Comparison of ENCODE assay signal across 1 cellular context in the genomic region with DNA sequence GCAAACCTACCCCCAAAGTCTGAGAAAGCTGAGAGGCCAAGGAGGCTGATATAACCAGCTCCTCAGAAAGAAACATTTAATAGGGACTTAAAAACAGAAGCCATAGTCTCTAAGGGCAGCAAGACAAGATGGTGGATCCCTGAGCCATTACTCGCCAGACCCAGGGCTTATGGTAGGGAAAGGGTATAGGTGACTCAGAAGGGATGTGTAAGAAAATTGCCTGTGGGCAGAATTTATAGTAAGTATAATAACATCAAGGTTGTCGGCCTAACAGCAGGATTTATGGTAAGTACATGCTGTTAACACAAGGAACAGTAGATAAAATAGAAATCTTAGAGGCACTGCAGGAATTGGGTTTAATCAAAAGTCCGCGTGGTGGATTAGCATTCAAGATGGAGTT.
TF ChIP-seq lines count a peak whose summit lies in the region.

No MANE protein-coding gene starts in this region.

TF ChIP-seq in HepG2, 621 proteins besides CTCF, POLR2A, EP300 and RAD21:
- TF ChIP-seq, protein P1, sequence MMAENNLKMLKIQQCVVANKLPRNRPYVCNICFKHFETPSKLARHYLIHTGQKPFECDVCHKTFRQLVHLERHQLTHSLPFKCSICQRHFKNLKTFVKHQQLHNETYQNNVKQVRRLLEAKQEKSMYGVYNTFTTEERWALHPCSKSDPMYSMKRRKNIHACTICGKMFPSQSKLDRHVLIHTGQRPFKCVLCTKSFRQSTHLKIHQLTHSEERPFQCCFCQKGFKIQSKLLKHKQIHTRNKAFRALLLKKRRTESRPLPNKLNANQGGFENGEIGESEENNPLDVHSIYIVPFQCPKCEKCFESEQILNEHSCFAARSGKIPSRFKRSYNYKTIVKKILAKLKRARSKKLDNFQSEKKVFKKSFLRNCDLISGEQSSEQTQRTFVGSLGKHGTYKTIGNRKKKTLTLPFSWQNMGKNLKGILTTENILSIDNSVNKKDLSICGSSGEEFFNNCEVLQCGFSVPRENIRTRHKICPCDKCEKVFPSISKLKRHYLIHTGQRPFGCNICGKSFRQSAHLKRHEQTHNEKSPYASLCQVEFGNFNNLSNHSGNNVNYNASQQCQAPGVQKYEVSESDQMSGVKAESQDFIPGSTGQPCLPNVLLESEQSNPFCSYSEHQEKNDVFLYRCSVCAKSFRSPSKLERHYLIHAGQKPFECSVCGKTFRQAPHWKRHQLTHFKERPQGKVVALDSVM (CRISPR knock-in tag; IDR thresholded peaks at IDR 0.05) = no peak
- TF ChIP-seq, protein P2, sequence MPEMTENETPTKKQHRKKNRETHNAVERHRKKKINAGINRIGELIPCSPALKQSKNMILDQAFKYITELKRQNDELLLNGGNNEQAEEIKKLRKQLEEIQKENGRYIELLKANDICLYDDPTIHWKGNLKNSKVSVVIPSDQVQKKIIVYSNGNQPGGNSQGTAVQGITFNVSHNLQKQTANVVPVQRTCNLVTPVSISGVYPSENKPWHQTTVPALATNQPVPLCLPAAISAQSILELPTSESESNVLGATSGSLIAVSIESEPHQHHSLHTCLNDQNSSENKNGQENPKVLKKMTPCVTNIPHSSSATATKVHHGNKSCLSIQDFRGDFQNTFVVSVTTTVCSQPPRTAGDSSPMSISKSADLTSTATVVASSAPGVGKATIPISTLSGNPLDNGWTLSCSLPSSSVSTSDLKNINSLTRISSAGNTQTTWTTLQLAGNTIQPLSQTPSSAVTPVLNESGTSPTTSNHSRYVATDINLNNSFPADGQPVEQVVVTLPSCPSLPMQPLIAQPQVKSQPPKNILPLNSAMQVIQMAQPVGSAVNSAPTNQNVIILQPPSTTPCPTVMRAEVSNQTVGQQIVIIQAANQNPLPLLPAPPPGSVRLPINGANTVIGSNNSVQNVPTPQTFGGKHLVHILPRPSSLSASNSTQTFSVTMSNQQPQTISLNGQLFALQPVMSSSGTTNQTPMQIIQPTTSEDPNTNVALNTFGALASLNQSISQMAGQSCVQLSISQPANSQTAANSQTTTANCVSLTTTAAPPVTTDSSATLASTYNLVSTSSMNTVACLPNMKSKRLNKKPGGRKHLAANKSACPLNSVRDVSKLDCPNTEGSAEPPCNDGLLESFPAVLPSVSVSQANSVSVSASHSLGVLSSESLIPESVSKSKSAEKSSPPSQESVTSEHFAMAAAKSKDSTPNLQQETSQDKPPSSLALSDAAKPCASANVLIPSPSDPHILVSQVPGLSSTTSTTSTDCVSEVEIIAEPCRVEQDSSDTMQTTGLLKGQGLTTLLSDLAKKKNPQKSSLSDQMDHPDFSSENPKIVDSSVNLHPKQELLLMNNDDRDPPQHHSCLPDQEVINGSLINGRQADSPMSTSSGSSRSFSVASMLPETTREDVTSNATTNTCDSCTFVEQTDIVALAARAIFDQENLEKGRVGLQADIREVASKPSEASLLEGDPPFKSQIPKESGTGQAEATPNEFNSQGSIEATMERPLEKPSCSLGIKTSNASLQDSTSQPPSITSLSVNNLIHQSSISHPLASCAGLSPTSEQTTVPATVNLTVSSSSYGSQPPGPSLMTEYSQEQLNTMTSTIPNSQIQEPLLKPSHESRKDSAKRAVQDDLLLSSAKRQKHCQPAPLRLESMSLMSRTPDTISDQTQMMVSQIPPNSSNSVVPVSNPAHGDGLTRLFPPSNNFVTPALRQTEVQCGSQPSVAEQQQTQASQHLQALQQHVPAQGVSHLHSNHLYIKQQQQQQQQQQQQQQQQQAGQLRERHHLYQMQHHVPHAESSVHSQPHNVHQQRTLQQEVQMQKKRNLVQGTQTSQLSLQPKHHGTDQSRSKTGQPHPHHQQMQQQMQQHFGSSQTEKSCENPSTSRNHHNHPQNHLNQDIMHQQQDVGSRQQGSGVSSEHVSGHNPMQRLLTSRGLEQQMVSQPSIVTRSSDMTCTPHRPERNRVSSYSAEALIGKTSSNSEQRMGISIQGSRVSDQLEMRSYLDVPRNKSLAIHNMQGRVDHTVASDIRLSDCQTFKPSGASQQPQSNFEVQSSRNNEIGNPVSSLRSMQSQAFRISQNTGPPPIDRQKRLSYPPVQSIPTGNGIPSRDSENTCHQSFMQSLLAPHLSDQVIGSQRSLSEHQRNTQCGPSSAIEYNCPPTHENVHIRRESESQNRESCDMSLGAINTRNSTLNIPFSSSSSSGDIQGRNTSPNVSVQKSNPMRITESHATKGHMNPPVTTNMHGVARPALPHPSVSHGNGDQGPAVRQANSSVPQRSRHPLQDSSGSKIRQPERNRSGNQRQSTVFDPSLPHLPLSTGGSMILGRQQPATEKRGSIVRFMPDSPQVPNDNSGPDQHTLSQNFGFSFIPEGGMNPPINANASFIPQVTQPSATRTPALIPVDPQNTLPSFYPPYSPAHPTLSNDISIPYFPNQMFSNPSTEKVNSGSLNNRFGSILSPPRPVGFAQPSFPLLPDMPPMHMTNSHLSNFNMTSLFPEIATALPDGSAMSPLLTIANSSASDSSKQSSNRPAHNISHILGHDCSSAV (CRISPR knock-in tag; IDR thresholded peaks at IDR 0.05; ENCODE audit: borderline replicate concordance) = no peak
- no peak for TF ChIP-seq ZBTB3 (CRISPR knock-in tag; IDR thresholded peaks at IDR 0.05; ENCODE audit: borderline replicate concordance, low read depth)
- TF ChIP-seq MTA3 (CRISPR knock-in tag; IDR thresholded peaks at IDR 0.05) = no peak
- TF ChIP-seq SOX13 (IDR thresholded peaks at IDR 0.05) = no peak
- no peak for TF ChIP-seq SOX13 (CRISPR knock-in tag; conservative IDR thresholded peaks at IDR 0.05 in 1 of 2, IDR thresholded peaks at IDR 0.05 in 1 of 2)
- no peak for TF ChIP-seq ISL2 (CRISPR knock-in tag; IDR thresholded peaks at IDR 0.05)
- no peak for TF ChIP-seq SYNCRIP (IDR thresholded peaks at IDR 0.05; ENCODE audit: insufficient read depth, low read depth, low read length)
- no peak for TF ChIP-seq IRX3 (CRISPR knock-in tag; IDR thresholded peaks at IDR 0.05; ENCODE audit: borderline replicate concordance, low read depth)
- TF ChIP-seq, protein P3, sequence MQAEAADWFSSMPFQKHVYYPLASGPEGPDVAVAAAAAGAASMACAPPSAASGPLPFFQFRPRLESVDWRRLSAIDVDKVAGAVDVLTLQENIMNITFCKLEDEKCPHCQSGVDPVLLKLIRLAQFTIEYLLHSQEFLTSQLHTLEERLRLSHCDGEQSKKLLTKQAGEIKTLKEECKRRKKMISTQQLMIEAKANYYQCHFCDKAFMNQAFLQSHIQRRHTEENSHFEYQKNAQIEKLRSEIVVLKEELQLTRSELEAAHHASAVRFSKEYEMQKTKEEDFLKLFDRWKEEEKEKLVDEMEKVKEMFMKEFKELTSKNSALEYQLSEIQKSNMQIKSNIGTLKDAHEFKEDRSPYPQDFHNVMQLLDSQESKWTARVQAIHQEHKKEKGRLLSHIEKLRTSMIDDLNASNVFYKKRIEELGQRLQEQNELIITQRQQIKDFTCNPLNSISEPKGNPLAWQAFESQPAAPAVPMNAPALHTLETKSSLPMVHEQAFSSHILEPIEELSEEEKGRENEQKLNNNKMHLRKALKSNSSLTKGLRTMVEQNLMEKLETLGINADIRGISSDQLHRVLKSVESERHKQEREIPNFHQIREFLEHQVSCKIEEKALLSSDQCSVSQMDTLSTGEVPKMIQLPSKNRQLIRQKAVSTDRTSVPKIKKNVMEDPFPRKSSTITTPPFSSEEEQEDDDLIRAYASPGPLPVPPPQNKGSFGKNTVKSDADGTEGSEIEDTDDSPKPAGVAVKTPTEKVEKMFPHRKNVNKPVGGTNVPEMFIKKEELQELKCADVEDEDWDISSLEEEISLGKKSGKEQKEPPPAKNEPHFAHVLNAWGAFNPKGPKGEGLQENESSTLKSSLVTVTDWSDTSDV (CRISPR knock-in tag; IDR thresholded peaks at IDR 0.05) = no peak
- TF ChIP-seq IKZF1 (IDR thresholded peaks at IDR 0.05) = no peak
- no peak for TF ChIP-seq KAT7 (CRISPR knock-in tag; IDR thresholded peaks at IDR 0.05; ENCODE audit: borderline replicate concordance)
- TF ChIP-seq ZMYM2 (CRISPR knock-in tag; IDR thresholded peaks at IDR 0.05) = no peak
- TF ChIP-seq ZNF367 (CRISPR knock-in tag; IDR thresholded peaks at IDR 0.05; ENCODE audit: borderline replicate concordance) = no peak
